In the genomic region with DNA sequence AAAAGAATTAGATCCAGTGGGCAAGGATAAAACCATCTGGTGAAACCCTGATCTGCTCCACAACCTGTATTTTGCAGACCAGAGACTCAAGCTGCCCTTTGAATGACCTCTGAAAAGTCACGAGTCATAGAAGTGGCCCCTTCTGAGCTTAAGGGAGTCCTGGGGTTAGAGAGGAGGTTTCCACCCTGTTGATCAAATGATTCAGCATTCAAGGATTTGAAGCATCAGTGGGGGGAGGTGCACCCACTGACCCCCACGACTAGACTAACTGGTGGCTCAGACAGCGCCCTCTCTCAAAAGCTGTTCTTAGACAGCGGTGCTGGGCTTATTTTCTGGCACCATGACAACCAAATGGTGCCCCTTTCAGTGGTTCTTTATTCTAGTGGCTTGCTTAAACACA, we compare ENCODE assay signal across 14 cellular contexts. TPM values are rescaled to one million over a fixed set of nuclear protein-coding genes. Genes with fewer than 3 reads are reported as not detected.
DNase-seq lines count a peak whose midpoint lies in the region; ATAC-seq, FAIRE-seq and TF ChIP-seq lines count a peak whose summit lies in the region.
"Had no signal": no experiment of that assay in that cellular context is flagged by ENCODE, and none has a peak within 500 bp of the region (broad histone marks: within the 10 kb centered on the region; RNA-seq: fewer than 3 reads in every experiment).

No MANE protein-coding gene starts in this region.

- H3K4me2 ChIP-seq in mesendoderm (ENCODE audit: low read length): no peak overlapping the region
- H3K4me2 ChIP-seq: BLaER1 treated with 17β-estradiol and CSF1 and Interleukin-3, amounts not matched to agents 10 nM and 100 nM had no signal

- intact Hi-C loops in sciatic nerve (cut with DNase I): no loop called here

- TF ChIP-seq CTCF in cardiac fibroblast (IDR thresholded peaks at IDR 0.05; ENCODE audit: low read depth, low read length) (no peak), foreskin keratinocyte (conservative IDR thresholded peaks at IDR 0.05) (no peak)

- no peak overlapping the region for H2BK120ac ChIP-seq in mesendoderm (ENCODE audit: low read depth, low read length)

- no peaks in the 10 kb centered on the region for H3K4me1 ChIP-seq in mesendoderm (ENCODE audit: control insufficient read depth, low read depth, low read length)
- no peaks in the 10 kb centered on the region for H3K4me1 ChIP-seq in foreskin keratinocyte

- H4K8ac ChIP-seq in mesendoderm (ENCODE audit: low read depth, low read length): no peak overlapping the region

- H3K4me3 ChIP-seq in cardiac fibroblast (replicated peaks in 1 of 2; ENCODE audit: low read depth in 2 of 2, low read length in 2 of 2): no peak overlapping the region
- no peak overlapping the region for H3K4me3 ChIP-seq in mesendoderm (ENCODE audit: low read length)
- H3K4me3 ChIP-seq: BLaER1 treated with 17β-estradiol and CSF1 and Interleukin-3, amounts not matched to agents 10 nM and 100 nM had no signal

- no peaks in the 10 kb centered on the region for H3K36me3 ChIP-seq in mesendoderm (ENCODE audit: control insufficient read depth, insufficient read depth, low read length)
- H3K36me3 ChIP-seq: BLaER1 treated with 17β-estradiol and CSF1 and Interleukin-3, amounts not matched to agents 10 nM and 100 nM had no signal

- no peak overlapping the region for H2BK15ac ChIP-seq in mesendoderm (replicated peaks; ENCODE audit: low read depth)

- no CpG with 5 or more reads among the region's 4 CpGs for WGBS in mesendoderm (ENCODE audit: extremely low coverage, insufficient coverage, low lambda C conversion rate)

- no peaks in the 10 kb centered on the region for H3K79me1 ChIP-seq in mesendoderm (ENCODE audit: low read length)

- H3K23ac ChIP-seq in mesendoderm (ENCODE audit: low read length): no peak overlapping the region

- no peaks in the 10 kb centered on the region for H3K27me3 ChIP-seq in mesendoderm (ENCODE audit: insufficient read depth, low read length, poor library complexity)
- peaks cover 5% of the 10 kb centered on the region for H3K27me3 ChIP-seq in foreskin keratinocyte
- H3K27me3 ChIP-seq: BLaER1 treated with 17β-estradiol and CSF1 and Interleukin-3, amounts not matched to agents 10 nM and 100 nM had no signal

- H2AK5ac ChIP-seq in mesendoderm (ENCODE audit: low read length): no peak overlapping the region

- H2BK5ac ChIP-seq in mesendoderm (ENCODE audit: low read length): no peak overlapping the region

- H3K27ac ChIP-seq in mesendoderm (ENCODE audit: low read depth, low read length) (no peak overlapping the region), foreskin keratinocyte (no peak overlapping the region)
- H3K27ac ChIP-seq: BLaER1 treated with 17β-estradiol and CSF1 and Interleukin-3, amounts not matched to agents 10 nM and 100 nM had no signal

- H4K5ac ChIP-seq in mesendoderm (ENCODE audit: low read length): no peak overlapping the region

- H3K56ac ChIP-seq in mesendoderm (ENCODE audit: low read length): no peak overlapping the region

- H3K18ac ChIP-seq in mesendoderm (ENCODE audit: low read length): no peak overlapping the region

- no peak overlapping the region for H3K4ac ChIP-seq in mesendoderm (ENCODE audit: low read depth, low read length)

- no peak for FAIRE-seq in HTR-8/SVneo (lab: Jason Lieb, UNC)

- H3K9ac ChIP-seq in mesendoderm (ENCODE audit: low read length): no peak overlapping the region
- H3K9ac ChIP-seq: BLaER1 treated with 17β-estradiol and CSF1 and Interleukin-3, amounts not matched to agents 10 nM and 100 nM had no signal

- ATAC-seq in foreskin keratinocyte (no peak), sciatic nerve (no peak)
- ATAC-seq: right cardiac atrium had no signal

- no peaks in the 10 kb centered on the region for H3K79me2 ChIP-seq in mesendoderm (ENCODE audit: control insufficient read depth, insufficient read depth, low read length)

- DNase-seq in Daoy (ENCODE audit: low read depth): peak; percentile 72
- peak; percentile 30 for DNase-seq in HTR-8/SVneo (ENCODE audit: insufficient read length, low spot score)
- peak; percentile 9 to 33 for DNase-seq in cardiac fibroblast (ENCODE audit: low read depth in 2 of 2)
- DNase-seq in mesendoderm: peak; percentile 82
- DNase-seq in foreskin keratinocyte: no peak
- DNase-seq in NCI-H748 (lab: John Stamatoyannopoulos, UW; ENCODE audit: unreplicated experiment): no peak
- DNase-seq in NCI-H1105 treated with DMSO at 0.1 percent for 48 hours (lab: John Stamatoyannopoulos, UW): no peak
- DNase-seq in sciatic nerve (ENCODE audit: low spot score): no peak
- DNase-seq: immature natural killer cell; NCI-H1092 treated with DMSO at 0.1 percent for 48 hours; NCI-H345; right cardiac atrium; stimulated activated naive CD4-positive, alpha-beta T cell had no signal

RNA-seq across cellular contexts. Expression of a gene that starts 44.3 kb away (rescaled TPM):
- total RNA-seq in Daoy (2014; rRNA removed; shearing (Covaris generic)): 1.6 and 2.5 TPM in 2 replicates
- 0.27 TPM for polyA plus RNA-seq in mesendoderm (2013, experiment 1 of 2)
- 0.24 TPM for polyA plus RNA-seq in mesendoderm (2013, experiment 2 of 2)
- total RNA-seq in foreskin keratinocyte (0.07 and 0.11 TPM in 2 replicates), sciatic nerve (16.9 TPM)
- polyA plus RNA-seq in foreskin keratinocyte: 0.01 and 0.02 TPM in 2 replicates

Comparison
In these comparisons a context has a peak if more than half of its experiments do, and no peak if none do; other contexts are left out.
1. DNase-seq: peak in Daoy (single experiment), HTR-8/SVneo (single experiment), cardiac fibroblast (2 of 2) and mesendoderm (single experiment); none in foreskin keratinocyte (0 of 2), NCI-H748 (single experiment), NCI-H1105 treated with DMSO at 0.1 percent for 48 hours (single experiment) and sciatic nerve (single experiment).